8 cellular contexts compared by ENCODE assay signal in the genomic region with DNA sequence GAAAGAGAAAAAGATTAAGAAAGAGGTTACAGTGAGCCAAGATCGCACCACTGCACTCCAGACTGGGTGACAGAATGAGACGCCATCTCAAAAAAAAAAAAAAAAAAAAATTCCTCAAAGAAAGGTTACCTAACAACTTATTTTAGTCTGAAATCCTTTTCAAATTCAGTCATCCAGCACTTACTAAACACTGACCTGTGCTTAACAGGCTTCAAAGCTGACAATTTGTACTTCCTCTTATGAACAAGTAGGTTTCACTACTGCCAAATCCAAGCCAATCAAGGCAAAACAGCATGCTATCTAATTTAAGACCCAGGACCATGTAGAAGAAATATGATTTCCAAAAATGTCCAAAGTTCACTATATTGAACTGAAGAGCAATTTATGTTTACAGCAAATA. TPM values are rescaled to one million over a fixed set of nuclear protein-coding genes. Genes with fewer than 3 reads are reported as not detected.
A peak's percentile ranks its signal among the peaks of the same experiment; 100 is the strongest.
DNase-seq lines count a peak whose midpoint lies in the region; ATAC-seq and TF ChIP-seq lines count a peak whose summit lies in the region.

No MANE protein-coding gene starts in this region.

- H3K27ac ChIP-seq in VCaP, result peak overlapping the region; percentile 31
- peak overlapping the region; percentile 44 for H3K27ac ChIP-seq in upper lobe of right lung

- peak overlapping the region; percentile 4 to 59 for H3K27ac Mint-ChIP-seq in natural killer cell
- no peak overlapping the region for H3K27ac Mint-ChIP-seq in natural killer cell treated with Interleukin-12 subunit alpha and Interleukin-12 subunit beta and Interleukin-15 and Interleukin-18, amount 100 ng/mL, for 72 hours

- H3K36me3 Mint-ChIP-seq in natural killer cell, result no peaks in the 10 kb centered on the region
- peaks cover 6% of the 10 kb centered on the region for H3K36me3 Mint-ChIP-seq in natural killer cell treated with Interleukin-12 subunit alpha and Interleukin-12 subunit beta and Interleukin-15 and Interleukin-18, amount 100 ng/mL, for 72 hours

- H3K27me3 Mint-ChIP-seq in natural killer cell (ENCODE audit: low read depth in 2 of 2), result no peaks in the 10 kb centered on the region
- H3K27me3 Mint-ChIP-seq in natural killer cell treated with Interleukin-12 subunit alpha and Interleukin-12 subunit beta and Interleukin-15 and Interleukin-18, amount 100 ng/mL, for 72 hours, result no peaks in the 10 kb centered on the region

- no peaks in the 10 kb centered on the region for H3K9me3 ChIP-seq in upper lobe of right lung

- TF ChIP-seq CTCF in natural killer cell (IDR thresholded peaks at IDR 0.05), result no peak
- TF ChIP-seq CTCF in VCaP (conservative IDR thresholded peaks at IDR 0.05), result no peak
- TF ChIP-seq CTCF in upper lobe of right lung (IDR thresholded peaks at IDR 0.05), result no peak

- no peaks in the 10 kb centered on the region for H3K9me3 Mint-ChIP-seq in natural killer cell
- no peaks in the 10 kb centered on the region for H3K9me3 Mint-ChIP-seq in natural killer cell treated with Interleukin-12 subunit alpha and Interleukin-12 subunit beta and Interleukin-15 and Interleukin-18, amount 100 ng/mL, for 72 hours

- ATAC-seq in natural killer cell (no peak), HG03066 (IDR thresholded peaks at IDR 0.05; ENCODE audit: low read depth, unreplicated experiment) (peak; percentile 90), upper lobe of right lung (peak; percentile 84)
- no peak for ATAC-seq in natural killer cell treated with Interleukin-12 subunit alpha and Interleukin-12 subunit beta and Interleukin-15 and Interleukin-18, amount 100 ng/mL, for 72 hours

- peaks cover 16% of the 10 kb centered on the region for H3K4me1 ChIP-seq in upper lobe of right lung

- peaks cover 5 to 13% of the 10 kb centered on the region in 2 donors for H3K4me1 Mint-ChIP-seq in natural killer cell
- peaks cover 6 to 9% of the 10 kb centered on the region in 2 donors for H3K4me1 Mint-ChIP-seq in natural killer cell treated with Interleukin-12 subunit alpha and Interleukin-12 subunit beta and Interleukin-15 and Interleukin-18, amount 100 ng/mL, for 72 hours (ENCODE audit: low read depth in 2 of 2)

- H3K4me3 ChIP-seq in upper lobe of right lung, result no peak overlapping the region

- no peaks in the 10 kb centered on the region for H3K27me3 ChIP-seq in upper lobe of right lung

- H3K4me3 Mint-ChIP-seq in natural killer cell, result no peak overlapping the region
- no peak overlapping the region for H3K4me3 Mint-ChIP-seq in natural killer cell treated with Interleukin-12 subunit alpha and Interleukin-12 subunit beta and Interleukin-15 and Interleukin-18, amount 100 ng/mL, for 72 hours

- DNase-seq in natural killer cell, result no peak
- no peak for DNase-seq in natural killer cell treated with Interleukin-12 subunit alpha and Interleukin-12 subunit beta and Interleukin-15 and Interleukin-18, amount 100 ng/mL, for 72 hours (ENCODE audit: low spot score)
- no peak for DNase-seq in upper lobe of right lung
- no peak for DNase-seq in posterior cingulate gyrus
- no peak for DNase-seq in T-helper 9 cell
- DNase-seq in NCI-H187 treated with DMSO at 0.1 percent for 48 hours (lab: John Stamatoyannopoulos, UW), result no peak

- intact Hi-C loops in natural killer cell (cut with micrococcal nuclease), result no loop called here
- intact Hi-C loops in upper lobe of right lung (cut with DNase I), result no loop called here
- intact Hi-C loops in posterior cingulate gyrus (cut with DNase I), result no loop called here

- no peaks in the 10 kb centered on the region for H3K36me3 ChIP-seq in upper lobe of right lung

RNA-seq across cellular contexts. Expression of a gene that starts 13.6 kb away (rescaled TPM):
- total RNA-seq in natural killer cell (10 to 100 TPM; 24.9 to 37.6 (median 30.2) TPM), upper lobe of right lung (26.7 TPM)
- 10 to 100 TPM; 22.8 to 30.6 TPM for total RNA-seq in natural killer cell treated with Interleukin-12 subunit alpha and Interleukin-12 subunit beta and Interleukin-15 and Interleukin-18, amount 100 ng/mL, for 72 hours

Comparison
In these comparisons a context has a peak if more than half of its experiments do, and no peak if none do; other contexts are left out.
1. H3K27ac Mint-ChIP-seq: peak in natural killer cell (2 of 2); none in natural killer cell treated with Interleukin-12 subunit alpha and Interleukin-12 subunit beta and Interleukin-15 and Interleukin-18, amount 100 ng/mL, for 72 hours (0 of 2).
2. ATAC-seq: peak in HG03066 (single experiment) and upper lobe of right lung (single experiment); none in natural killer cell (0 of 3) and natural killer cell treated with Interleukin-12 subunit alpha and Interleukin-12 subunit beta and Interleukin-15 and Interleukin-18, amount 100 ng/mL, for 72 hours (0 of 2).